In genomic region chr7:77684030-77684429, GRCh38 we compare ENCODE assay signal across 11 cellular contexts. TPM values are rescaled to one million over a fixed set of nuclear protein-coding genes. Genes with fewer than 3 reads are reported as not detected.
DNase-seq lines count a peak whose midpoint lies in the region; ATAC-seq and TF ChIP-seq lines count a peak whose summit lies in the region.
"Had no signal": no experiment of that assay in that cellular context is flagged by ENCODE, and none has a peak within 500 bp of the region (broad histone marks: within the 10 kb centered on the region; RNA-seq: fewer than 3 reads in every experiment).

No MANE protein-coding gene starts in this region.

- H3K27me3 Mint-ChIP-seq in stimulated activated naive CD8-positive, alpha-beta T cell treated with anti-CD3 and anti-CD28 coated beads, Interleukin-15, amount 100 ng/mL, for 72 hours, result no peaks in the 10 kb centered on the region

- no peak overlapping the region for H3K4me3 ChIP-seq in H7 (ENCODE audit: insufficient read depth, low read depth, low read length)
- H3K4me3 ChIP-seq in cardiac fibroblast (replicated peaks in 1 of 2; ENCODE audit: low read depth in 2 of 2, low read length in 2 of 2), result no peak overlapping the region
- no peak overlapping the region for H3K4me3 ChIP-seq in right atrium auricular region

- intact Hi-C loops in sciatic nerve (cut with DNase I), result no loop called here

- peaks cover 0 to 3% of the 10 kb centered on the region in 2 donors for H3K4me1 ChIP-seq in right atrium auricular region

- H3K9me3 Mint-ChIP-seq in stimulated activated naive CD8-positive, alpha-beta T cell treated with anti-CD3 and anti-CD28 coated beads, Interleukin-15, amount 100 ng/mL, for 72 hours, result peaks cover 0 to 3% of the 10 kb centered on the region in 2 donors

- H3K27ac Mint-ChIP-seq in stimulated activated naive CD8-positive, alpha-beta T cell treated with anti-CD3 and anti-CD28 coated beads, Interleukin-15, amount 100 ng/mL, for 72 hours, result no peak overlapping the region

- H3K27me3 ChIP-seq in H7 (ENCODE audit: control insufficient read depth, insufficient read depth, low read length) (no peaks in the 10 kb centered on the region), right atrium auricular region (no peaks in the 10 kb centered on the region)

- H3K36me3 ChIP-seq in H7 (replicated peaks; ENCODE audit: control insufficient read depth, insufficient read depth, low read length) (peaks cover 8% of the 10 kb centered on the region), right atrium auricular region (peaks cover 6% of the 10 kb centered on the region)

- no peaks in the 10 kb centered on the region for H3K9me3 ChIP-seq in right atrium auricular region

- H3K4me1 Mint-ChIP-seq in stimulated activated naive CD8-positive, alpha-beta T cell treated with anti-CD3 and anti-CD28 coated beads, Interleukin-15, amount 100 ng/mL, for 72 hours, result peaks cover 18% of the 10 kb centered on the region

- H3K4me3 Mint-ChIP-seq in stimulated activated naive CD8-positive, alpha-beta T cell treated with anti-CD3 and anti-CD28 coated beads, Interleukin-15, amount 100 ng/mL, for 72 hours, result no peak overlapping the region

- no peak overlapping the region for H3K27ac ChIP-seq in right atrium auricular region

- DNase-seq in H7 (peak; percentile 56), cardiac fibroblast (ENCODE audit: low read depth in 2 of 2) (peak; percentile 91 to 98), right atrium auricular region (ENCODE audit: low spot score) (peak; percentile 73), sciatic nerve (ENCODE audit: low spot score) (peak; percentile 67)
- no peak for DNase-seq in effector CD4-positive, alpha-beta T cell
- DNase-seq in stimulated activated naive CD8-positive, alpha-beta T cell treated with anti-CD3 and anti-CD28 coated beads, Interleukin-15, amount 100 ng/mL, for 72 hours, result no peak
- DNase-seq: activated CD4-positive, alpha-beta T cell treated with anti-CD3 and anti-CD28 coated beads for 4 hours; amygdala; DMS 273 treated with DMSO at 0.1 percent for 48 hours had no signal

- ATAC-seq in sciatic nerve (peak; percentile 90), HG02885 (IDR thresholded peaks at IDR 0.05; ENCODE audit: poor library complexity, unreplicated experiment) (no peak), GM21447 (IDR thresholded peaks at IDR 0.05; ENCODE audit: unreplicated experiment) (no peak)
- ATAC-seq in stimulated activated naive CD8-positive, alpha-beta T cell treated with anti-CD3 and anti-CD28 coated beads, Interleukin-15, amount 100 ng/mL, for 72 hours, result no peak

- TF ChIP-seq CTCF in cardiac fibroblast (IDR thresholded peaks at IDR 0.05; ENCODE audit: low read depth, low read length), result no peak
- TF ChIP-seq CTCF in right atrium auricular region (IDR thresholded peaks at IDR 0.05), result no peak

RNA-seq across cellular contexts. Expression of gene RSBN1L, which starts 12.2 kb away (rescaled TPM):
- 12.6 and 12.8 TPM in 2 replicates for total RNA-seq in H7 (2014; rRNA removed; shearing (Covaris generic))
- total RNA-seq in right atrium auricular region (1 to 10 TPM; 7.5 to 7.9 TPM), sciatic nerve (23.7 TPM)

Comparison
In these comparisons a context has a peak if more than half of its experiments do, and no peak if none do; other contexts are left out.
1. DNase-seq: peak in H7 (single experiment), cardiac fibroblast (2 of 2), right atrium auricular region (single experiment) and sciatic nerve (single experiment); none in effector CD4-positive, alpha-beta T cell (single experiment) and stimulated activated naive CD8-positive, alpha-beta T cell treated with anti-CD3 and anti-CD28 coated beads, Interleukin-15, amount 100 ng/mL, for 72 hours (0 of 2).